15 cellular contexts compared by ENCODE assay signal in genomic region chr14:29906256-29906885, GRCh38. TPM values are rescaled to one million over a fixed set of nuclear protein-coding genes. Genes with fewer than 3 reads are reported as not detected.
DNase-seq lines count a peak whose midpoint lies in the region; ATAC-seq and TF ChIP-seq lines count a peak whose summit lies in the region.
"Had no signal": no experiment of that assay in that cellular context is flagged by ENCODE, and none has a peak within 500 bp of the region (broad histone marks: within the 10 kb centered on the region; RNA-seq: fewer than 3 reads in every experiment).

No MANE protein-coding gene starts in this region.

- POLR2A ChIA-PET in CD4-positive, alpha-beta T cell (lab: Charles Lee), result no interaction called here

- H3K4me1 Mint-ChIP-seq in HFFc6 (ENCODE audit: low read depth), result peaks cover 17% of the 10 kb centered on the region
- H3K4me1 Mint-ChIP-seq in CD4-positive, alpha-beta T cell (ENCODE audit: low read depth), result no peaks in the 10 kb centered on the region

- H3K9me3 Mint-ChIP-seq in HFFc6, result no peaks in the 10 kb centered on the region
- peaks cover 2% of the 10 kb centered on the region for H3K9me3 Mint-ChIP-seq in CD4-positive, alpha-beta T cell
- H3K9me3 Mint-ChIP-seq: activated CD4-positive, alpha-beta memory T cell treated with anti-CD3 and anti-CD28 coated beads for 36 hours had no signal

- no peak for TF ChIP-seq CTCF in HFFc6 (IDR thresholded peaks at IDR 0.05)
- no peak for TF ChIP-seq CTCF in body of pancreas (IDR thresholded peaks at IDR 0.05)
- no peak for TF ChIP-seq CTCF in right lobe of liver (IDR thresholded peaks at IDR 0.05)
- no peak for TF ChIP-seq CTCF in CD4-positive, alpha-beta T cell (IDR thresholded peaks at IDR 0.05)

- H3K4me3 ChIP-seq in body of pancreas (no peak overlapping the region), right lobe of liver (no peak overlapping the region)

- H3K4me1 ChIP-seq in body of pancreas, result peaks cover 25% of the 10 kb centered on the region
- peaks cover 0 to 4% (median 0%) of the 10 kb centered on the region in 4 donors for H3K4me1 ChIP-seq in right lobe of liver
- H3K4me1 ChIP-seq: Caco-2 had no signal

- peak overlapping the region in 2 of 4 donors; percentile 66 to 77 for H3K27ac ChIP-seq in body of pancreas
- peak overlapping the region in 1 of 3 donors; percentile 16 for H3K27ac ChIP-seq in right lobe of liver
- no peak overlapping the region for H3K27ac ChIP-seq in CD4-positive, alpha-beta T cell (ENCODE audit: low read depth, low read length)

- H3K36me3 Mint-ChIP-seq in HFFc6 (ENCODE audit: low read depth), result peaks cover 10% of the 10 kb centered on the region; the same call in 1 of the 2 replicates
- H3K36me3 Mint-ChIP-seq in CD4-positive, alpha-beta T cell (ENCODE audit: low read depth), result no peaks in the 10 kb centered on the region
- H3K36me3 Mint-ChIP-seq: activated CD4-positive, alpha-beta memory T cell treated with anti-CD3 and anti-CD28 coated beads for 36 hours had no signal

- H3K4me3 Mint-ChIP-seq in HFFc6, result no peak overlapping the region
- no peak overlapping the region for H3K4me3 Mint-ChIP-seq in CD4-positive, alpha-beta T cell
- H3K4me3 Mint-ChIP-seq: activated CD4-positive, alpha-beta memory T cell treated with anti-CD3 and anti-CD28 coated beads for 36 hours had no signal

- TF ChIP-seq POLR2A in body of pancreas (IDR thresholded peaks at IDR 0.05) (no peak), right lobe of liver (IDR thresholded peaks at IDR 0.05) (no peak)

- H3K36me3 ChIP-seq in body of pancreas (replicated peaks in 1 of 2; ENCODE audit: insufficient read depth in 1 of 2, low read depth in 2 of 2), result no peaks in the 10 kb centered on the region
- H3K36me3 ChIP-seq in right lobe of liver, result no peaks in the 10 kb centered on the region

- H3K27me3 Mint-ChIP-seq in HFFc6 (ENCODE audit: insufficient read depth), result 0 out of 2 replicates have a peak, but pooled peaks cover 3% of the 10 kb centered on the region
- no peaks in the 10 kb centered on the region for H3K27me3 Mint-ChIP-seq in CD4-positive, alpha-beta T cell
- H3K27me3 Mint-ChIP-seq: activated CD4-positive, alpha-beta memory T cell treated with anti-CD3 and anti-CD28 coated beads for 36 hours had no signal

- H3K27ac Mint-ChIP-seq in HFFc6, result peak overlapping the region; percentile 38; the same call in 1 of the 2 replicates
- no peak overlapping the region for H3K27ac Mint-ChIP-seq in CD4-positive, alpha-beta T cell
- H3K27ac Mint-ChIP-seq: activated CD4-positive, alpha-beta memory T cell treated with anti-CD3 and anti-CD28 coated beads for 36 hours had no signal

- CTCF ChIA-PET in CD4-positive, alpha-beta T cell (lab: Charles Lee), result no interaction called here

- H3K9me3 ChIP-seq in body of pancreas (no peaks in the 10 kb centered on the region), right lobe of liver (no peaks in the 10 kb centered on the region)
- H3K9me3 ChIP-seq in CD4-positive, alpha-beta T cell (ENCODE audit: control insufficient read depth, low read length), result no peaks in the 10 kb centered on the region
- H3K9me3 ChIP-seq: Caco-2, SK-N-SH had no signal

- H3K27me3 ChIP-seq in body of pancreas (no peaks in the 10 kb centered on the region), right lobe of liver (no peaks in the 10 kb centered on the region)
- H3K27me3 ChIP-seq in CD4-positive, alpha-beta T cell (ENCODE audit: control insufficient read depth, insufficient read depth, low read length), result no peaks in the 10 kb centered on the region

- intact Hi-C loops in body of pancreas (cut with DNase I), result no loop called here
- intact Hi-C loops in right lobe of liver (cut with DNase I), result no loop called here
- intact Hi-C loops in posterior vena cava (cut with DNase I), result no loop called here
- intact Hi-C loops in CD4-positive, alpha-beta T cell (cut with DNase I, micrococcal nuclease), result no loop called here

- ATAC-seq in body of pancreas (peak; percentile 81), right lobe of liver (peak; percentile 33 to 94 (median 52)), GM21737 (IDR thresholded peaks at IDR 0.05; ENCODE audit: unreplicated experiment) (no peak)
- no peak for ATAC-seq in CD4-positive, alpha-beta T cell (ENCODE audit: poor library complexity)
- ATAC-seq: stimulated activated naive CD8-positive, alpha-beta T cell treated with anti-CD3 and anti-CD28 coated beads, Interleukin-15, Interleukin-2, amounts not matched to agents 100 U/mL and 50 U/mL, for 24 hours had no signal

- DNase-seq in COR-L47 (lab: John Stamatoyannopoulos, UW), result peak; percentile 13
- peak; percentile 17 for DNase-seq in HFFc6
- peak; percentile 41 to 65 (median 56) for DNase-seq in body of pancreas
- no peak for DNase-seq in right lobe of liver
- no peak for DNase-seq in posterior vena cava (ENCODE audit: low spot score)
- DNase-seq in stimulated activated naive CD4-positive, alpha-beta T cell treated with Interleukin-2 at 50 U/mL for 16 hours (lab: John Stamatoyannopoulos, UW), result no peak
- no peak for DNase-seq in CD4-positive, alpha-beta T cell
- DNase-seq: activated CD4-positive, alpha-beta memory T cell treated with anti-CD3 and anti-CD28 coated beads for 36 hours; Caco-2; H7; NCI-H1436; SK-N-SH; stimulated activated CD4-positive, alpha-beta T cell treated with anti-CD3 and anti-CD28 coated beads, Interleukin-12 subunit alpha, Interleukin-12 subunit beta, amount 100 ng/mL, for 4 hours; stimulated activated naive CD8-positive, alpha-beta T cell treated with anti-CD3 and anti-CD28 coated beads, Interleukin-15, Interleukin-2, amounts not matched to agents 100 U/mL and 50 U/mL, for 24 hours had no signal

- 37 to 44% methylated on average over 3 of the region's 3 CpGs for WGBS in body of pancreas, 2 donors
- WGBS in right lobe of liver (ENCODE audit: insufficient coverage, low coverage, low lambda C conversion rate, missing lambda C conversion rate), result 27% methylated on average over 3 of the region's 3 CpGs

RNA-seq across cellular contexts. Expression of gene PRKD1, which starts 21.3 kb away (rescaled TPM):
- 10 to 100 TPM; 19.1 to 23.9 (median 21.7) TPM for total RNA-seq in HFFc6 (2021; fragmentation: NEBNext Ultra II Directional; extraction: Animal tissue kit (Norgen Biotek cat#: 25700))
- 10 to 100 TPM in 1 of 2 donors, 1 to 10 TPM in 1; 5.3 to 14.8 TPM for total RNA-seq in body of pancreas
- total RNA-seq in right lobe of liver, result 1 to 10 TPM in 5 of 6 experiments, under 1 TPM in 1; 0.74 to 6.2 (median 2.2) TPM
- total RNA-seq in posterior vena cava, result 10 to 100 TPM; 38.7 to 44.2 TPM
- not detected for total RNA-seq in CD4-positive, alpha-beta T cell
- total RNA-seq: activated CD4-positive, alpha-beta memory T cell treated with anti-CD3 and anti-CD28 coated beads for 36 hours had no signal

Comparison
In these comparisons a context has a peak if more than half of its experiments do, and no peak if none do; other contexts are left out.
1. DNase-seq: peak in COR-L47 (single experiment), HFFc6 (single experiment) and body of pancreas (4 of 4); none in right lobe of liver (0 of 3), posterior vena cava (single experiment), stimulated activated naive CD4-positive, alpha-beta T cell treated with Interleukin-2 at 50 U/mL for 16 hours (single experiment) and CD4-positive, alpha-beta T cell (0 of 10).
2. ATAC-seq: peak in body of pancreas (single experiment) and right lobe of liver (4 of 4); none in GM21737 (single experiment) and CD4-positive, alpha-beta T cell (single experiment).